In the genomic region with DNA sequence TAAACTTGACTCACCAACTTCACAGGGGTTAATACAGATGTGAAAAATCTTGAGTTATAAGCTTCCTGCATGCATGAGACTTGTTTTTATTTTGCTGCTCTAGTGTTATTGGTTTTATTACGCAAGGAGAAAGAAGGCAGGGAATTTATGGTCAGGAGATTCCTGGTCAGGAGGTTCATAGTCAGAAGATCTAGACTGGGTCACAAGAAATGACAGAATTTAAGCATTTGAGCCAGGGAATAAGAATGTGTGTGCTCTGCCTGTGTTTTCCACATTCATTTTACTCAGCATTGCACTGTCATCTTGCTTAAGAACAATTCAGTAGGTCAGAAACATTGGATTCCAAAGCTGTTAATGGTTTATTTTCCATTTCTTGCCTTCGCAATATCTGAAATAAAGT, we compare ENCODE assay signal across 20 cellular contexts.
A peak's percentile ranks its signal among the peaks of the same experiment; 100 is the strongest.
DNase-seq lines count a peak whose midpoint lies in the region; ATAC-seq and TF ChIP-seq lines count a peak whose summit lies in the region.
"Had no signal": no experiment of that assay in that cellular context is flagged by ENCODE, and none has a peak within 500 bp of the region (broad histone marks: within the 10 kb centered on the region; RNA-seq: fewer than 3 reads in every experiment).

No MANE protein-coding gene starts in this region.

- no peaks in the 10 kb centered on the region for H3K79me2 ChIP-seq in PC-3 (ENCODE audit: low read length)

- H3K4me1 Mint-ChIP-seq in naive thymus-derived CD4-positive, alpha-beta T cell, result no peaks in the 10 kb centered on the region
- H3K4me1 Mint-ChIP-seq: CD4-positive, CD25-positive, alpha-beta regulatory T cell had no signal

- H3K27me3 ChIP-seq in left ventricle myocardium inferior (ENCODE audit: low read depth), result no peaks in the 10 kb centered on the region
- H3K27me3 ChIP-seq in breast epithelium, result no peaks in the 10 kb centered on the region
- no peaks in the 10 kb centered on the region for H3K27me3 ChIP-seq in PC-3 (ENCODE audit: low read length)
- no peaks in the 10 kb centered on the region for H3K27me3 ChIP-seq in naive thymus-derived CD4-positive, alpha-beta T cell (ENCODE audit: control insufficient read depth in 2 of 2, insufficient read depth in 2 of 2, low read length in 2 of 2)
- H3K27me3 ChIP-seq: heart right ventricle, upper lobe of left lung had no signal

- H3K4me1 ChIP-seq in left ventricle myocardium inferior (no peaks in the 10 kb centered on the region), breast epithelium (no peaks in the 10 kb centered on the region), PC-3 (ENCODE audit: insufficient read depth, low read length) (no peaks in the 10 kb centered on the region)
- H3K4me1 ChIP-seq in naive thymus-derived CD4-positive, alpha-beta T cell (ENCODE audit: control insufficient read depth in 2 of 2, insufficient read depth in 2 of 2, low read length in 2 of 2), result no peaks in the 10 kb centered on the region
- H3K4me1 ChIP-seq: heart right ventricle, prostate gland, upper lobe of left lung had no signal

- peak overlapping the region; percentile 5 for H3K4me3 ChIP-seq in left ventricle myocardium inferior
- no peak overlapping the region for H3K4me3 ChIP-seq in breast epithelium
- no peak overlapping the region for H3K4me3 ChIP-seq in PC-3 (ENCODE audit: low read length)
- no peak overlapping the region for H3K4me3 ChIP-seq in naive thymus-derived CD4-positive, alpha-beta T cell (ENCODE audit: low read length)
- H3K4me3 ChIP-seq: heart right ventricle, prostate gland, upper lobe of left lung had no signal

- no peaks in the 10 kb centered on the region for H3K9me2 ChIP-seq in PC-3 (replicated peaks; ENCODE audit: low read length)

- TF ChIP-seq CTCF in left ventricle myocardium inferior (IDR thresholded peaks at IDR 0.05; ENCODE audit: borderline replicate concordance) (no peak), breast epithelium (IDR thresholded peaks at IDR 0.05) (no peak), PC-3 (conservative IDR thresholded peaks at IDR 0.05; ENCODE audit: low read depth, low read length) (no peak), GM10248 (IDR thresholded peaks at IDR 0.05; ENCODE audit: control extremely low read depth, extremely low read depth, low read depth, missing control alignments) (no peak)

- H2AFZ ChIP-seq in PC-3 (ENCODE audit: low read length), result no peak overlapping the region

- H3K27ac ChIP-seq in left ventricle myocardium inferior (replicated peaks) (no peak overlapping the region), breast epithelium (no peak overlapping the region), PC-3 (ENCODE audit: low read length) (no peak overlapping the region)
- no peak overlapping the region for H3K27ac ChIP-seq in naive thymus-derived CD4-positive, alpha-beta T cell (ENCODE audit: low read depth, low read length)
- H3K27ac ChIP-seq: heart right ventricle, prostate gland, upper lobe of left lung had no signal

- ATAC-seq in Right ventricle myocardium superior (ENCODE audit: poor library complexity) (no peak), PC-3 (no peak)
- no peak for ATAC-seq in naive thymus-derived CD4-positive, alpha-beta T cell
- ATAC-seq: natural killer cell treated with Interleukin-12 subunit alpha and Interleukin-12 subunit beta and Interleukin-15 and Interleukin-18, amount 100 ng/mL, for 72 hours had no signal

- POLR2A ChIA-PET in PC-3 (lab: Charles Lee; ENCODE audit: unreplicated experiment) (no interaction called here), GM10248 (lab: Yijun Ruan, JAX) (no interaction called here)
- POLR2A ChIA-PET in naive thymus-derived CD4-positive, alpha-beta T cell (lab: Charles Lee), result no interaction called here

- H3K4me2 ChIP-seq in PC-3 (ENCODE audit: low read length), result no peak overlapping the region

- no peak overlapping the region for H3K27ac Mint-ChIP-seq in naive thymus-derived CD4-positive, alpha-beta T cell
- H3K27ac Mint-ChIP-seq: CD4-positive, CD25-positive, alpha-beta regulatory T cell; natural killer cell treated with Interleukin-12 subunit alpha and Interleukin-12 subunit beta and Interleukin-15 and Interleukin-18, amount 100 ng/mL, for 72 hours had no signal

- BruUV-seq in PC-3 (replicated peaks; lab: Mats Ljungman, UMichigan), result no TSS peak

- CTCF ChIA-PET in PC-3 (lab: Charles Lee) (no interaction called here), GM10248 (lab: Yijun Ruan, JAX) (interaction anchor here (1.3 kb wide), 1 partner anchor 12 kb away, joined by 3 read pairs; no protein-coding TSS in a partner anchor)
- CTCF ChIA-PET in naive thymus-derived CD4-positive, alpha-beta T cell (lab: Charles Lee), result no interaction called here

- H4K20me1 ChIP-seq in PC-3 (ENCODE audit: low read length), result no peaks in the 10 kb centered on the region

- intact Hi-C loops in left ventricle myocardium inferior (cut with micrococcal nuclease) (no loop called here), Right ventricle myocardium superior (cut with DNase I) (no loop called here), breast epithelium (cut with DNase I; ENCODE audit: low total_unique reads) (loop anchor here (2.0 kb wide), 1 partner anchor 35 kb away; no protein-coding TSS in a partner anchor), PC-3 (cut with micrococcal nuclease) (no loop called here)
- intact Hi-C loops in naive thymus-derived CD4-positive, alpha-beta T cell (cut with micrococcal nuclease), result no loop called here

- no peaks in the 10 kb centered on the region for H3K27me3 Mint-ChIP-seq in naive thymus-derived CD4-positive, alpha-beta T cell
- H3K27me3 Mint-ChIP-seq: CD4-positive, CD25-positive, alpha-beta regulatory T cell; natural killer cell treated with Interleukin-12 subunit alpha and Interleukin-12 subunit beta and Interleukin-15 and Interleukin-18, amount 100 ng/mL, for 72 hours had no signal

- DNase-seq in left ventricle myocardium inferior, result no peak
- no peak for DNase-seq in Right ventricle myocardium superior
- DNase-seq in dedifferentiated amniotic fluid mesenchymal stem cell (ENCODE audit: extremely low spot score), result peak; percentile 22
- peak; percentile 33 for DNase-seq in medulla oblongata (ENCODE audit: extremely low spot score)
- no peak for DNase-seq in breast epithelium (ENCODE audit: low spot score in 2 of 2)
- DNase-seq in PC-3, result no peak
- no peak for DNase-seq in naive thymus-derived CD4-positive, alpha-beta T cell
- DNase-seq in GM10248 (ENCODE audit: extremely low spot score), result no peak
- DNase-seq: 8988T; CD4-positive, CD25-positive, alpha-beta regulatory T cell; heart right ventricle; mammary epithelial cell; MM.1S; NCI-H1694 treated with DMSO at 0.1 percent for 48 hours; SHP77; stimulated activated CD4-positive, alpha-beta T cell treated with anti-CD3 and anti-CD28 coated beads, Interleukin-15, amount 100 ng/mL, for 24 hours; stimulated activated naive CD4-positive, alpha-beta T cell treated with Interleukin-2 at 50 U/mL for 16 hours; upper lobe of left lung had no signal

- H3K36me3 Mint-ChIP-seq in naive thymus-derived CD4-positive, alpha-beta T cell, result no peaks in the 10 kb centered on the region
- H3K36me3 Mint-ChIP-seq: CD4-positive, CD25-positive, alpha-beta regulatory T cell; natural killer cell treated with Interleukin-12 subunit alpha and Interleukin-12 subunit beta and Interleukin-15 and Interleukin-18, amount 100 ng/mL, for 72 hours had no signal

- H3K9me3 Mint-ChIP-seq in naive thymus-derived CD4-positive, alpha-beta T cell, result peaks cover 0 to 14% (median 5%) of the 10 kb centered on the region in 11 donors

- H3K9ac ChIP-seq in PC-3 (ENCODE audit: low read length), result no peak overlapping the region

- H3K36me3 ChIP-seq in left ventricle myocardium inferior (no peaks in the 10 kb centered on the region), breast epithelium (no peaks in the 10 kb centered on the region), PC-3 (ENCODE audit: low read depth, low read length) (no peaks in the 10 kb centered on the region)
- no peaks in the 10 kb centered on the region for H3K36me3 ChIP-seq in naive thymus-derived CD4-positive, alpha-beta T cell (ENCODE audit: control insufficient read depth in 2 of 3, insufficient read depth in 3 of 3, low read length in 3 of 3)
- H3K36me3 ChIP-seq: heart right ventricle, prostate gland, upper lobe of left lung had no signal

- H3F3A ChIP-seq in PC-3 (ENCODE audit: low read length, unreplicated experiment), result no peaks in the 10 kb centered on the region

- peaks cover 6% of the 10 kb centered on the region for H3K9me3 ChIP-seq in left ventricle myocardium inferior (replicated peaks)
- H3K9me3 ChIP-seq in breast epithelium, result no peaks in the 10 kb centered on the region
- no peaks in the 10 kb centered on the region for H3K9me3 ChIP-seq in PC-3 (ENCODE audit: low read length)
- no peaks in the 10 kb centered on the region for H3K9me3 ChIP-seq in naive thymus-derived CD4-positive, alpha-beta T cell (ENCODE audit: control insufficient read depth in 2 of 3, low read length in 3 of 3)
- H3K9me3 ChIP-seq: prostate gland, upper lobe of left lung had no signal

- H3K4me3 Mint-ChIP-seq in naive thymus-derived CD4-positive, alpha-beta T cell, result no peak overlapping the region
- H3K4me3 Mint-ChIP-seq: CD4-positive, CD25-positive, alpha-beta regulatory T cell; natural killer cell treated with Interleukin-12 subunit alpha and Interleukin-12 subunit beta and Interleukin-15 and Interleukin-18, amount 100 ng/mL, for 72 hours had no signal

- no peak for TF ChIP-seq POLR2A in breast epithelium (IDR thresholded peaks at IDR 0.05)

Comparison
In these comparisons a context has a peak if more than half of its experiments do, and no peak if none do; other contexts are left out.
1. DNase-seq: peak in dedifferentiated amniotic fluid mesenchymal stem cell (single experiment) and medulla oblongata (single experiment); none in left ventricle myocardium inferior (single experiment), Right ventricle myocardium superior (single experiment), breast epithelium (0 of 2), PC-3 (single experiment), naive thymus-derived CD4-positive, alpha-beta T cell (0 of 9) and GM10248 (single experiment).